8 cellular contexts compared by ENCODE assay signal in genomic region chr11:133927690-133928627, GRCh38. TPM values are rescaled to one million over a fixed set of nuclear protein-coding genes. Genes with fewer than 3 reads are reported as not detected.
A peak's percentile ranks its signal among the peaks of the same experiment; 100 is the strongest.
DNase-seq lines count a peak whose midpoint lies in the region; ATAC-seq, FAIRE-seq and TF ChIP-seq lines count a peak whose summit lies in the region.

No MANE protein-coding gene starts in this region.

- H3K27ac ChIP-seq in brain microvascular endothelial cell (no peak overlapping the region), kidney (ENCODE audit: low read depth in 2 of 2, low read length in 2 of 2) (no peak overlapping the region)

- peak; percentile 82 for ATAC-seq in HG02798 (IDR thresholded peaks at IDR 0.05; ENCODE audit: poor library complexity, unreplicated experiment)

- intact Hi-C loops in kidney (cut with DNase I): loop anchor here (10.0 kb wide), 1 partner anchor 217 kb away; no protein-coding TSS in a partner anchor

- H3K36me3 ChIP-seq in brain microvascular endothelial cell (replicated peaks) (no peaks in the 10 kb centered on the region), kidney (ENCODE audit: control insufficient read depth in 1 of 2, insufficient read depth in 2 of 2, low read length in 2 of 2) (no peaks in the 10 kb centered on the region)

- H3K4me3 ChIP-seq in brain microvascular endothelial cell (ENCODE audit: low read depth, low read length): no peak overlapping the region
- H3K4me3 ChIP-seq in kidney (ENCODE audit: low read length in 2 of 2): peak overlapping the region in 1 of 2 donors; percentile 32

- DNase-seq in SHP77 (lab: John Stamatoyannopoulos, UW) (peak; percentile 49 to 74), SHP77 treated with DMSO at 0.1 percent for 48 hours (lab: John Stamatoyannopoulos, UW) (no peak), NCI-H146 (lab: John Stamatoyannopoulos, UW) (peak; percentile 78), UCSD-AML1 (lab: John Stamatoyannopoulos, UW; ENCODE audit: unreplicated experiment) (peak; percentile 72), brain microvascular endothelial cell (peak; percentile 45), kidney (no peak)
- peak; percentile 77 for DNase-seq in stimulated activated CD4-positive, alpha-beta T cell treated with anti-CD3 and anti-CD28 coated beads, Interleukin-1b, Interleukin-23, amount 100 ng/mL, for 48 hours

- no peaks in the 10 kb centered on the region for H3K27me3 ChIP-seq in brain microvascular endothelial cell (replicated peaks)

- peak; percentile 89 for TF ChIP-seq CTCF in brain microvascular endothelial cell (IDR thresholded peaks at IDR 0.05; ENCODE audit: low read depth, low read length, missing control alignments)
- TF ChIP-seq CTCF in kidney (IDR thresholded peaks at IDR 0.05; ENCODE audit: borderline replicate concordance, extremely low read depth, insufficient read depth): peak; percentile 75

- in situ Hi-C loops in brain microvascular endothelial cell (cut with HindIII; ENCODE audit: low pct_ligation_motif_present, low sequenced_read_pairs): no loop called here

- no peaks in the 10 kb centered on the region for H3K9me3 ChIP-seq in kidney (ENCODE audit: control insufficient read depth in 1 of 2, low read length in 2 of 2)

- no peak overlapping the region for H3K9ac ChIP-seq in kidney (ENCODE audit: low read length in 2 of 2)

- H3K4me1 ChIP-seq in kidney (ENCODE audit: control insufficient read depth in 1 of 2, insufficient read depth in 1 of 2, low read depth in 1 of 2, low read length in 2 of 2): no peaks in the 10 kb centered on the region

- FAIRE-seq in kidney (lab: Jason Lieb, UNC): no peak

RNA-seq across cellular contexts. Expression of gene IGSF9B, which starts 28.8 kb away (rescaled TPM):
- total RNA-seq in kidney: 10.4 TPM
- 0.86 TPM for polyA plus RNA-seq in kidney (ENCODE audit: insufficient read depth, low read depth, low replicate concordance)

Comparison
In these comparisons a context has a peak if more than half of its experiments do, and no peak if none do; other contexts are left out.
1. DNase-seq: peak in SHP77 (2 of 2), NCI-H146 (single experiment), UCSD-AML1 (single experiment), brain microvascular endothelial cell (single experiment) and stimulated activated CD4-positive, alpha-beta T cell treated with anti-CD3 and anti-CD28 coated beads, Interleukin-1b, Interleukin-23, amount 100 ng/mL, for 48 hours (single experiment); none in SHP77 treated with DMSO at 0.1 percent for 48 hours (single experiment) and kidney (single experiment).